18 cellular contexts compared by ENCODE assay signal in the genomic region with DNA sequence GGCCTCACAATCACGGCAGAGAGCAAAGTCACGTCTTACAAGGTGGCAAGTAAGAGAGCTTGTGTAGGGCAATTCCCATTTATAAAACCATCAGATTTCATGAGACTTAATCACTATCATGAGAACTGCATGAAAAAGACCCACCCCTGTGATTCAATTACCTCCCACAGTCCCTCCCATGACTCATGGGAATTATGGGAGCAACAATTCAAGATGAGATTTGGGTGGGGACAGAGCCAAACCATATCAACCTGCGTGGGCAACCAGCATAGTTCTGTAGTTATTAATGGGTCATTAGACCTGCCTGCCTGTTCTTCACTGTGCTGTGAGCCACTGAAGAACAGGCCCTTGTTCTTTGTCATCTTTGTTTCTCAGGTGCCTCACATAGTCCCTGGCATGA.
A peak's percentile ranks its signal among the peaks of the same experiment; 100 is the strongest.
DNase-seq lines count a peak whose midpoint lies in the region; ATAC-seq, FAIRE-seq and TF ChIP-seq lines count a peak whose summit lies in the region.
"Had no signal": no experiment of that assay in that cellular context is flagged by ENCODE, and none has a peak within 500 bp of the region (broad histone marks: within the 10 kb centered on the region; RNA-seq: fewer than 3 reads in every experiment).

No MANE protein-coding gene starts in this region.

- H3K9me3 Mint-ChIP-seq in astrocyte (ENCODE audit: unreplicated experiment) (no peaks in the 10 kb centered on the region), nephron progenitor cell (no peaks in the 10 kb centered on the region)
- H3K9me3 Mint-ChIP-seq in activated T-helper 17 cell treated with anti-CD3 and anti-CD28 coated beads, Interleukin-2, amount 50 U/mL, for 72 hours, result peaks cover 3% of the 10 kb centered on the region
- H3K9me3 Mint-ChIP-seq: CD4-positive, alpha-beta T cell had no signal

- H2AFZ ChIP-seq in GM23248 (no peak overlapping the region), astrocyte (ENCODE audit: low read depth, low read length) (no peak overlapping the region)

- H3K4me1 Mint-ChIP-seq in astrocyte (ENCODE audit: low read depth, unreplicated experiment), result no peaks in the 10 kb centered on the region
- H3K4me1 Mint-ChIP-seq in nephron progenitor cell, result no peaks in the 10 kb centered on the region
- H3K4me1 Mint-ChIP-seq in activated T-helper 17 cell treated with anti-CD3 and anti-CD28 coated beads, Interleukin-2, amount 50 U/mL, for 72 hours, result no peaks in the 10 kb centered on the region

- H3F3A ChIP-seq in GM23248 (ENCODE audit: insufficient read depth), result no peaks in the 10 kb centered on the region

- H3K4me3 Mint-ChIP-seq in astrocyte (ENCODE audit: unreplicated experiment) (no peak overlapping the region), nephron progenitor cell (no peak overlapping the region)
- H3K4me3 Mint-ChIP-seq in activated T-helper 17 cell treated with anti-CD3 and anti-CD28 coated beads, Interleukin-2, amount 50 U/mL, for 72 hours, result no peak overlapping the region
- H3K4me3 Mint-ChIP-seq: B cell; CD4-positive, alpha-beta T cell; H9 had no signal

- no peak for FAIRE-seq in astrocyte (lab: Jason Lieb, UNC)
- FAIRE-seq: A204.1, G401.6, GM12891 had no signal

- TF ChIP-seq CTCF in astrocyte (IDR thresholded peaks at IDR 0.05; ENCODE audit: insufficient read depth, low read depth, low read length) (no peak), epithelial cell of esophagus (IDR thresholded peaks at IDR 0.05; ENCODE audit: insufficient read depth, low read depth, low read length, missing control alignments) (no peak), nephron progenitor cell (IDR thresholded peaks at IDR 0.05) (no peak)

- H3K4me3 ChIP-seq in GM23248 (no peak overlapping the region), astrocyte (ENCODE audit: insufficient read depth, low read depth, low read length) (no peak overlapping the region), epithelial cell of esophagus (ENCODE audit: low read length) (no peak overlapping the region)

- 41 to 53% methylated on average over 3 of the region's 3 CpGs for WGBS in GM23248 (ENCODE audit: low coverage in 1 of 2, low lambda C conversion rate in 2 of 2, missing lambda C conversion rate in 2 of 2), 2 experiments

- H3K27ac ChIP-seq in GM23248 (no peak overlapping the region), astrocyte (ENCODE audit: low read depth, low read length) (no peak overlapping the region)

- H3K4me2 ChIP-seq in GM23248 (ENCODE audit: unreplicated experiment), result no peak overlapping the region
- no peak overlapping the region for H3K4me2 ChIP-seq in astrocyte (ENCODE audit: low read length)

- H4K20me1 ChIP-seq in GM23248 (ENCODE audit: insufficient read depth) (no peaks in the 10 kb centered on the region), astrocyte (ENCODE audit: insufficient read depth, low read length) (no peaks in the 10 kb centered on the region)

- no peak overlapping the region for H3K27ac Mint-ChIP-seq in astrocyte (ENCODE audit: unreplicated experiment)
- H3K27ac Mint-ChIP-seq in nephron progenitor cell, result no peak overlapping the region
- no peak overlapping the region for H3K27ac Mint-ChIP-seq in activated T-helper 17 cell treated with anti-CD3 and anti-CD28 coated beads, Interleukin-2, amount 50 U/mL, for 72 hours
- H3K27ac Mint-ChIP-seq: B cell; CD4-positive, alpha-beta T cell; H9 had no signal

- in situ Hi-C loops in GM23248 (cut with MboI), result no loop called here

- H3K27me3 Mint-ChIP-seq in astrocyte (ENCODE audit: low read depth, unreplicated experiment) (no peaks in the 10 kb centered on the region), nephron progenitor cell (ENCODE audit: low read depth, poor library complexity) (peaks cover 4% of the 10 kb centered on the region)
- H3K27me3 Mint-ChIP-seq in activated T-helper 17 cell treated with anti-CD3 and anti-CD28 coated beads, Interleukin-2, amount 50 U/mL, for 72 hours, result no peaks in the 10 kb centered on the region
- H3K27me3 Mint-ChIP-seq: B cell; CD4-positive, alpha-beta T cell had no signal

- H3K36me3 ChIP-seq in GM23248 (ENCODE audit: low read depth) (no peaks in the 10 kb centered on the region), astrocyte (ENCODE audit: insufficient read depth, low read length) (no peaks in the 10 kb centered on the region)

- no peaks in the 10 kb centered on the region for H3K4me1 ChIP-seq in GM23248 (ENCODE audit: insufficient read depth)
- H3K4me1 ChIP-seq in astrocyte (ENCODE audit: insufficient read depth, low read length), result no peaks in the 10 kb centered on the region

- H3K9me3 ChIP-seq in GM23248 (ENCODE audit: low read depth) (no peaks in the 10 kb centered on the region), astrocyte (ENCODE audit: insufficient read depth, low read depth, low read length) (no peaks in the 10 kb centered on the region)

- peak; percentile 27 for DNase-seq in GM23248
- peak; percentile 53 for DNase-seq in astrocyte (ENCODE audit: low read depth)
- peak; percentile 72 for DNase-seq in epithelial cell of esophagus (ENCODE audit: low read depth)
- DNase-seq in myocyte (ENCODE audit: low read depth), result peak; percentile 10
- no peak for DNase-seq in nephron progenitor cell
- no peak for DNase-seq in kidney glomerular epithelial cell (lab: John Stamatoyannopoulos, UW)
- DNase-seq: C1 segment of cervical spinal cord; Calu3; CD4-positive, alpha-beta T cell; DMS 273 treated with DMSO at 0.1 percent for 48 hours; GOT3; H9 had no signal

- H3K9me2 ChIP-seq in GM23248 (ENCODE audit: insufficient read depth), result no peaks in the 10 kb centered on the region

- H3K36me3 Mint-ChIP-seq in astrocyte (ENCODE audit: low read depth, unreplicated experiment) (no peaks in the 10 kb centered on the region), nephron progenitor cell (ENCODE audit: low read depth) (no peaks in the 10 kb centered on the region)
- no peaks in the 10 kb centered on the region for H3K36me3 Mint-ChIP-seq in activated T-helper 17 cell treated with anti-CD3 and anti-CD28 coated beads, Interleukin-2, amount 50 U/mL, for 72 hours (ENCODE audit: low read depth)

- no peak overlapping the region for H3K9ac ChIP-seq in GM23248
- no peak overlapping the region for H3K9ac ChIP-seq in astrocyte (ENCODE audit: low read length)

- ATAC-seq in activated T-helper 17 cell treated with anti-CD3 and anti-CD28 coated beads, Interleukin-2, amount 50 U/mL, for 72 hours (replicated peaks), result no peak
- ATAC-seq in GM18907 (IDR thresholded peaks at IDR 0.05; ENCODE audit: unreplicated experiment), result no peak

- H3K27me3 ChIP-seq in GM23248 (replicated peaks; ENCODE audit: insufficient read depth) (no peaks in the 10 kb centered on the region), astrocyte (ENCODE audit: insufficient read depth, low read length) (no peaks in the 10 kb centered on the region)

- H3K79me2 ChIP-seq in GM23248 (ENCODE audit: insufficient read depth) (no peaks in the 10 kb centered on the region), astrocyte (ENCODE audit: insufficient read depth, low read length) (no peaks in the 10 kb centered on the region)

Comparison
In these comparisons a context has a peak if more than half of its experiments do, and no peak if none do; other contexts are left out.
1. DNase-seq: peak in GM23248 (single experiment), astrocyte (single experiment), epithelial cell of esophagus (single experiment) and myocyte (single experiment); none in nephron progenitor cell (single experiment) and kidney glomerular epithelial cell (single experiment).